ENCODE assay signal across 8 cellular contexts in genomic region chr14:100213956-100214767, GRCh38. TPM values are rescaled to one million over a fixed set of nuclear protein-coding genes. Genes with fewer than 3 reads are reported as not detected.
A peak's percentile ranks its signal among the peaks of the same experiment; 100 is the strongest.
DNase-seq lines count a peak whose midpoint lies in the region; TF ChIP-seq lines count a peak whose summit lies in the region.

No MANE protein-coding gene starts in this region.

- H3K9me3 Mint-ChIP-seq in activated T-helper 2 cell treated with anti-CD3 and anti-CD28 coated beads, Interferon-gamma antibody, Interleukin-2, Interleukin-4, amounts not matched to agents 10 μg/mL and 5 μg/mL and 100 μg/mL, durations not matched to agents 14 hours and 24 hours and 36 hours: no peaks in the 10 kb centered on the region
- H3K9me3 Mint-ChIP-seq in neural crest cell: no peaks in the 10 kb centered on the region

- no peak for TF ChIP-seq CTCF in fibroblast of villous mesenchyme (IDR thresholded peaks at IDR 0.05; ENCODE audit: insufficient read depth, low read depth, low read length)
- TF ChIP-seq CTCF in neural crest cell (conservative IDR thresholded peaks at IDR 0.05): no peak

- H3K4me1 Mint-ChIP-seq in activated T-helper 2 cell treated with anti-CD3 and anti-CD28 coated beads, Interferon-gamma antibody, Interleukin-2, Interleukin-4, amounts not matched to agents 10 μg/mL and 5 μg/mL and 100 μg/mL, durations not matched to agents 14 hours and 24 hours and 36 hours (ENCODE audit: low read depth): peaks cover 16% of the 10 kb centered on the region
- H3K4me1 Mint-ChIP-seq in neural crest cell: peaks cover 32% of the 10 kb centered on the region

- peak overlapping the region; percentile 81 for H3K4me3 Mint-ChIP-seq in activated T-helper 2 cell treated with anti-CD3 and anti-CD28 coated beads, Interferon-gamma antibody, Interleukin-2, Interleukin-4, amounts not matched to agents 10 μg/mL and 5 μg/mL and 100 μg/mL, durations not matched to agents 14 hours and 24 hours and 36 hours (ENCODE audit: low read depth)
- H3K4me3 Mint-ChIP-seq in neural crest cell: peak overlapping the region; percentile 77

- H3K4me3 ChIP-seq in fibroblast of villous mesenchyme (ENCODE audit: low read depth, low read length): peak overlapping the region; percentile 82

- peak overlapping the region; percentile 83 for H3K27ac Mint-ChIP-seq in activated T-helper 2 cell treated with anti-CD3 and anti-CD28 coated beads, Interferon-gamma antibody, Interleukin-2, Interleukin-4, amounts not matched to agents 10 μg/mL and 5 μg/mL and 100 μg/mL, durations not matched to agents 14 hours and 24 hours and 36 hours
- H3K27ac Mint-ChIP-seq in neural crest cell (ENCODE audit: unreplicated experiment): peak overlapping the region; percentile 81

- intact Hi-C loops in activated T-helper 2 cell treated with anti-CD3 and anti-CD28 coated beads, Interferon-gamma antibody, Interleukin-2, Interleukin-4, amounts not matched to agents 10 μg/mL and 5 μg/mL and 100 μg/mL, durations not matched to agents 14 hours and 24 hours and 36 hours (cut with micrococcal nuclease): loop anchor here (1.0 kb wide), 3 partner anchors 9 to 24 kb away; no protein-coding TSS in a partner anchor

- peak; percentile 79 for DNase-seq in EH (ENCODE audit: low read depth)
- peak; percentile 3 for DNase-seq in GOT3 (lab: John Stamatoyannopoulos, UW)
- DNase-seq in LHCN-M2 (ENCODE audit: low read depth): peak; percentile 29
- peak; percentile 88 for DNase-seq in RKO (ENCODE audit: low spot score)
- DNase-seq in activated T-helper 2 cell treated with anti-CD3 and anti-CD28 coated beads, Interferon-gamma antibody, Interleukin-2, Interleukin-4, amounts not matched to agents 10 μg/mL and 5 μg/mL and 100 μg/mL, durations not matched to agents 14 hours and 24 hours and 36 hours (ENCODE audit: low spot score): peak; percentile 86
- peak; percentile 74 for DNase-seq in fibroblast of villous mesenchyme (ENCODE audit: low read depth)
- DNase-seq in neural crest cell (ENCODE audit: low read depth, low spot score): peak; percentile 77
- peak; percentile 47 for DNase-seq in stromal cell of bone marrow (ENCODE audit: low read depth)

- no peaks in the 10 kb centered on the region for H3K27me3 Mint-ChIP-seq in activated T-helper 2 cell treated with anti-CD3 and anti-CD28 coated beads, Interferon-gamma antibody, Interleukin-2, Interleukin-4, amounts not matched to agents 10 μg/mL and 5 μg/mL and 100 μg/mL, durations not matched to agents 14 hours and 24 hours and 36 hours (ENCODE audit: low read depth)
- no peaks in the 10 kb centered on the region for H3K27me3 Mint-ChIP-seq in neural crest cell (ENCODE audit: low read depth)

- no peaks in the 10 kb centered on the region for H3K36me3 Mint-ChIP-seq in activated T-helper 2 cell treated with anti-CD3 and anti-CD28 coated beads, Interferon-gamma antibody, Interleukin-2, Interleukin-4, amounts not matched to agents 10 μg/mL and 5 μg/mL and 100 μg/mL, durations not matched to agents 14 hours and 24 hours and 36 hours (ENCODE audit: low read depth)
- H3K36me3 Mint-ChIP-seq in neural crest cell (ENCODE audit: low read depth): no peaks in the 10 kb centered on the region

RNA-seq across cellular contexts. Expression of gene YY1, which starts 24.8 kb away (rescaled TPM):
- total RNA-seq in LHCN-M2 (2014; rRNA removed) (28.4 and 31.9 TPM in 2 replicates), fibroblast of villous mesenchyme (38.3 and 53.1 TPM in 2 replicates), neural crest cell (72.0 and 79.9 TPM in 2 replicates)
- 29.5 TPM for polyA plus RNA-seq in LHCN-M2 (2012)
- total RNA-seq in activated T-helper 2 cell treated with anti-CD3 and anti-CD28 coated beads, Interferon-gamma antibody, Interleukin-2, Interleukin-4, amounts not matched to agents 10 μg/mL and 5 μg/mL and 100 μg/mL, durations not matched to agents 14 hours and 24 hours and 36 hours: 105 TPM in 2 replicates

RNA-seq across cellular contexts. Expression of gene DEGS2, which starts 54.7 kb away (rescaled TPM):
- total RNA-seq in LHCN-M2 (2014; rRNA removed): 0.58 TPM in 1 of 2 replicates, not detected in the other
- polyA plus RNA-seq in LHCN-M2 (2012): 0.11 TPM
- 0.16 and 0.41 TPM in 2 replicates for total RNA-seq in activated T-helper 2 cell treated with anti-CD3 and anti-CD28 coated beads, Interferon-gamma antibody, Interleukin-2, Interleukin-4, amounts not matched to agents 10 μg/mL and 5 μg/mL and 100 μg/mL, durations not matched to agents 14 hours and 24 hours and 36 hours
- not detected in 2 replicates for total RNA-seq in fibroblast of villous mesenchyme
- 0.11 TPM in 1 of 2 replicates, not detected in the other for total RNA-seq in neural crest cell

Comparison
In these comparisons a context has a peak if more than half of its experiments do, and no peak if none do; other contexts are left out.
1. Peak in every context shown above with its lines: DNase-seq and H3K4me3 ChIP-seq.
2. DNase-seq: peak in every context shown above with its lines; median percentile 88 in RKO; 86 in activated T-helper 2 cell treated with anti-CD3 and anti-CD28 coated beads, Interferon-gamma antibody, Interleukin-2, Interleukin-4, amounts not matched to agents 10 μg/mL and 5 μg/mL and 100 μg/mL, durations not matched to agents 14 hours and 24 hours and 36 hours; 79 in EH; 77 in neural crest cell; 74 in fibroblast of villous mesenchyme; 47 in stromal cell of bone marrow; 29 in LHCN-M2; 3 in GOT3.